30 cellular contexts compared by ENCODE assay signal in the genomic region with DNA sequence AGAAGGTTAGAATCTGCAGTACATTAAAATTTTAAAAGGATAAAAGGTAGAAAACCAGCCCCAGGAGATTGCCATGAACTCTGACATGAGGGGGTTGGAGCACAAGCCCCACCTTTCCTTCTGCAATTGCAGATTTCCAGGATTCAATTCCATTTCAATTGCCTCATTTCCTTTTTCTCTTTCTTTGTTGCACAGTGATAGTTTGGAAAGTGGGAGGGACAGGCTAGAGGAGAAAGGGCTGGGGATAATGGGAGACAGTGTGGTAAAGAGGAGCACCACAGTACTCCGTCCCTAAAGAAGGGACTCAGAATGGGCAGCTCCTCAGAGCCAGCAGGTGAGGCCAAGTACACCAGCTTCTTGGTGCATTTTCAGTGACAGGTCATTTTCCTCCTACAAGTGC.
DNase-seq lines count a peak whose midpoint lies in the region; ATAC-seq and TF ChIP-seq lines count a peak whose summit lies in the region.
"Had no signal": no experiment of that assay in that cellular context is flagged by ENCODE, and none has a peak within 500 bp of the region (broad histone marks: within the 10 kb centered on the region; RNA-seq: fewer than 3 reads in every experiment).

No MANE protein-coding gene starts in this region.

- no peaks in the 10 kb centered on the region for H3K9me3 ChIP-seq in CD8-positive, alpha-beta memory T cell (ENCODE audit: low read length)
- H3K9me3 ChIP-seq in Loucy (ENCODE audit: insufficient read depth, low read depth, low read length), result no peaks in the 10 kb centered on the region
- H3K9me3 ChIP-seq: adrenal gland; BLaER1 treated with 17β-estradiol and CSF1 and Interleukin-3, amounts not matched to agents 10 nM and 100 nM; Caco-2; colonic mucosa; esophagus squamous epithelium; gastroesophageal sphincter; upper lobe of right lung had no signal

- no peak overlapping the region for H3K27ac ChIP-seq in CD8-positive, alpha-beta memory T cell (ENCODE audit: low read depth, low read length)
- H3K27ac ChIP-seq: adrenal gland; BLaER1 treated with 17β-estradiol and CSF1 and Interleukin-3, amounts not matched to agents 10 nM and 100 nM; brain microvascular endothelial cell; colonic mucosa; esophagus squamous epithelium; gastroesophageal sphincter; upper lobe of right lung had no signal

- DNase-seq in CD8-positive, alpha-beta memory T cell, result no peak
- no peak for DNase-seq in effector memory CD8-positive, alpha-beta T cell
- no peak for DNase-seq in mesothelial cell of epicardium (ENCODE audit: low spot score in 2 of 2, unreplicated experiment in 2 of 2)
- DNase-seq in kidney glomerular epithelial cell (lab: John Stamatoyannopoulos, UW), result no peak
- no peak for DNase-seq in NCI-H748 (lab: John Stamatoyannopoulos, UW; ENCODE audit: unreplicated experiment)
- DNase-seq: activated B cell treated with CpG ODN at 0.5 μM for 24 hours; activated CD8-positive, alpha-beta memory T cell treated with anti-CD3 and anti-CD28 coated beads, Interleukin-2, amount 10 ng/mL, durations not matched to agents 7 days and 5 days; activated naive CD4-positive, alpha-beta T cell; activated T-cell treated with anti-CD3 and anti-CD28 coated beads, Interleukin-2, amount 50 U/mL, for 48 hours; adrenal gland; brain microvascular endothelial cell; Caco-2; colonic mucosa; DMS79; esophagus squamous epithelium; GDM1; Kasumi-1; NCI-H1694 treated with DMSO at 0.1 percent for 48 hours; NCI-H526; right cardiac atrium; stimulated activated CD4-positive, alpha-beta T cell treated with anti-CD3 and anti-CD28 coated beads, Interleukin-2, amount 100 ng/mL, for 48 hours; substantia nigra; T-cell; upper lobe of right lung had no signal

- peaks cover 0 to 6% (median 0%) of the 10 kb centered on the region in 3 donors for H3K36me3 Mint-ChIP-seq in CD8-positive, alpha-beta memory T cell
- H3K36me3 Mint-ChIP-seq in effector memory CD8-positive, alpha-beta T cell (ENCODE audit: insufficient read depth), result no peaks in the 10 kb centered on the region
- no peaks in the 10 kb centered on the region for H3K36me3 Mint-ChIP-seq in mesothelial cell of epicardium
- H3K36me3 Mint-ChIP-seq: activated CD8-positive, alpha-beta memory T cell treated with anti-CD3 and anti-CD28 coated beads, Interleukin-2, amount 10 ng/mL, durations not matched to agents 7 days and 5 days; stimulated activated memory B cell treated with anti-CD40 and anti-IgM and Interleukin-4, amounts not matched to agents 10 μg/mL and 1 μg/mL and 100 μg/mL, for 72 hours; T-cell had no signal

- peak overlapping the region; percentile 49 for H3K4me2 ChIP-seq in Loucy (ENCODE audit: low read depth, low read length, poor library complexity, severe bottlenecking)

- H3K9me3 Mint-ChIP-seq in CD8-positive, alpha-beta memory T cell, result no peaks in the 10 kb centered on the region
- no peaks in the 10 kb centered on the region for H3K9me3 Mint-ChIP-seq in effector memory CD8-positive, alpha-beta T cell
- no peaks in the 10 kb centered on the region for H3K9me3 Mint-ChIP-seq in mesothelial cell of epicardium
- H3K9me3 Mint-ChIP-seq: activated B cell treated with CpG ODN at 0.5 μM for 24 hours; neural crest cell; stimulated activated memory B cell treated with anti-CD40 and anti-IgM and Interleukin-4, amounts not matched to agents 10 μg/mL and 1 μg/mL and 100 μg/mL, for 72 hours; T-cell had no signal

- H3F3A ChIP-seq in Loucy (ENCODE audit: low read depth), result peaks cover 2% of the 10 kb centered on the region; the same call in 1 of the 2 replicates

- H3K4me3 Mint-ChIP-seq in CD8-positive, alpha-beta memory T cell, result peak overlapping the region in 5 of 7 donors; percentile 14 to 81 (median 42)
- peak overlapping the region; percentile 56 to 63 for H3K4me3 Mint-ChIP-seq in effector memory CD8-positive, alpha-beta T cell
- H3K4me3 Mint-ChIP-seq in mesothelial cell of epicardium, result no peak overlapping the region
- H3K4me3 Mint-ChIP-seq: activated B cell treated with CpG ODN at 0.5 μM for 24 hours; activated CD8-positive, alpha-beta memory T cell treated with anti-CD3 and anti-CD28 coated beads, Interleukin-2, amount 10 ng/mL, durations not matched to agents 7 days and 5 days; neural crest cell; stimulated activated memory B cell treated with anti-CD40 and anti-IgM and Interleukin-4, amounts not matched to agents 10 μg/mL and 1 μg/mL and 100 μg/mL, for 72 hours had no signal

- no peak overlapping the region for H2AFZ ChIP-seq in Loucy (ENCODE audit: low read length)

- no peak overlapping the region for H3K9ac ChIP-seq in Loucy (ENCODE audit: low read depth, low read length, poor library complexity, severe bottlenecking)
- H3K9ac ChIP-seq: BLaER1 treated with 17β-estradiol and CSF1 and Interleukin-3, amounts not matched to agents 10 nM and 100 nM had no signal

- no peak for ATAC-seq in effector memory CD8-positive, alpha-beta T cell (replicated peaks)
- no peak for ATAC-seq in GM21717 (IDR thresholded peaks at IDR 0.05; ENCODE audit: unreplicated experiment)
- ATAC-seq: activated CD8-positive, alpha-beta memory T cell treated with anti-CD3 and anti-CD28 coated beads, Interleukin-2, amount 10 ng/mL, durations not matched to agents 7 days and 5 days; gastroesophageal sphincter; stimulated activated memory B cell treated with anti-CD40 and anti-IgM and Interleukin-4, amounts not matched to agents 10 μg/mL and 1 μg/mL and 100 μg/mL, for 72 hours; T-cell; upper lobe of right lung had no signal

- POLR2A ChIA-PET in CD8-positive, alpha-beta memory T cell (lab: Charles Lee), result no interaction called here

- H3K4me3 ChIP-seq in CD8-positive, alpha-beta memory T cell (ENCODE audit: low read length), result no peak overlapping the region
- no peak overlapping the region for H3K4me3 ChIP-seq in Loucy (ENCODE audit: low read length, poor library complexity, severe bottlenecking)
- H3K4me3 ChIP-seq: adrenal gland; BLaER1 treated with 17β-estradiol and CSF1 and Interleukin-3, amounts not matched to agents 10 nM and 100 nM; colonic mucosa; esophagus squamous epithelium; gastroesophageal sphincter; upper lobe of right lung had no signal

- CTCF ChIA-PET in CD8-positive, alpha-beta memory T cell (lab: Charles Lee), result interaction anchor here (1.2 kb wide), 1 partner anchor 195 kb away, joined by 3 read pairs; no protein-coding TSS in a partner anchor

- no peaks in the 10 kb centered on the region for H3K9me2 ChIP-seq in Loucy (replicated peaks; ENCODE audit: low read depth, low read length)

- H3K4me1 Mint-ChIP-seq in CD8-positive, alpha-beta memory T cell, result peaks cover 55 to 71% (median 64%) of the 10 kb centered on the region in 3 donors
- peaks cover 59 to 60% of the 10 kb centered on the region in 2 donors for H3K4me1 Mint-ChIP-seq in effector memory CD8-positive, alpha-beta T cell (ENCODE audit: low read depth in 2 of 2)
- H3K4me1 Mint-ChIP-seq in mesothelial cell of epicardium, result peaks cover 41% of the 10 kb centered on the region

- H3K27me3 ChIP-seq in CD8-positive, alpha-beta memory T cell (ENCODE audit: insufficient read depth, low read length, poor library complexity, severe bottlenecking), result no peaks in the 10 kb centered on the region
- H3K27me3 ChIP-seq in Loucy (ENCODE audit: insufficient read depth, low read length, poor library complexity, severe bottlenecking), result no peaks in the 10 kb centered on the region
- H3K27me3 ChIP-seq: adrenal gland, colonic mucosa, esophagus squamous epithelium, gastroesophageal sphincter, upper lobe of right lung had no signal

- H3K4me1 ChIP-seq in CD8-positive, alpha-beta memory T cell (ENCODE audit: insufficient read depth, low read length), result peaks cover 52% of the 10 kb centered on the region
- H3K4me1 ChIP-seq in Loucy (ENCODE audit: insufficient read depth, low read length, poor library complexity, severe bottlenecking), result peaks cover 79% of the 10 kb centered on the region
- H3K4me1 ChIP-seq: Caco-2, colonic mucosa, gastroesophageal sphincter had no signal

- TF ChIP-seq CTCF in Loucy (conservative IDR thresholded peaks at IDR 0.05; ENCODE audit: low read length), result no peak
- no peak for TF ChIP-seq CTCF in mesothelial cell of epicardium (IDR thresholded peaks at IDR 0.05; ENCODE audit: unreplicated experiment)

- H3K27me3 Mint-ChIP-seq in CD8-positive, alpha-beta memory T cell, result peaks cover 0 to 5% of the 10 kb centered on the region in 2 donors
- H3K27me3 Mint-ChIP-seq in effector memory CD8-positive, alpha-beta T cell, result peaks cover 0 to under 1% of the 10 kb centered on the region in 2 donors
- no peaks in the 10 kb centered on the region for H3K27me3 Mint-ChIP-seq in mesothelial cell of epicardium (ENCODE audit: low read depth)

- peak overlapping the region in 2 of 8 donors; percentile 2 to 47 for H3K27ac Mint-ChIP-seq in CD8-positive, alpha-beta memory T cell
- peak overlapping the region in 1 of 2 donors; percentile 89 for H3K27ac Mint-ChIP-seq in effector memory CD8-positive, alpha-beta T cell
- peak overlapping the region; percentile 28 for H3K27ac Mint-ChIP-seq in mesothelial cell of epicardium
- H3K27ac Mint-ChIP-seq: activated B cell treated with CpG ODN at 0.5 μM for 24 hours; activated CD8-positive, alpha-beta memory T cell treated with anti-CD3 and anti-CD28 coated beads, Interleukin-2, amount 10 ng/mL, durations not matched to agents 7 days and 5 days; stimulated activated memory B cell treated with anti-CD40 and anti-IgM and Interleukin-4, amounts not matched to agents 10 μg/mL and 1 μg/mL and 100 μg/mL, for 72 hours had no signal

- H3K79me2 ChIP-seq in Loucy (ENCODE audit: insufficient read depth, low read length), result no peaks in the 10 kb centered on the region

- no peaks in the 10 kb centered on the region for H3K36me3 ChIP-seq in CD8-positive, alpha-beta memory T cell (ENCODE audit: insufficient read depth, low read length)
- H3K36me3 ChIP-seq in Loucy (ENCODE audit: insufficient read depth, low read length), result no peaks in the 10 kb centered on the region
- H3K36me3 ChIP-seq: adrenal gland; BLaER1 treated with 17β-estradiol and CSF1 and Interleukin-3, amounts not matched to agents 10 nM and 100 nM; brain microvascular endothelial cell; colonic mucosa; esophagus squamous epithelium; gastroesophageal sphincter; upper lobe of right lung had no signal

- no peaks in the 10 kb centered on the region for H4K20me1 ChIP-seq in Loucy (ENCODE audit: insufficient read depth, low read length, poor library complexity, severe bottlenecking)
